9 cellular contexts compared by ENCODE assay signal in the genomic region with DNA sequence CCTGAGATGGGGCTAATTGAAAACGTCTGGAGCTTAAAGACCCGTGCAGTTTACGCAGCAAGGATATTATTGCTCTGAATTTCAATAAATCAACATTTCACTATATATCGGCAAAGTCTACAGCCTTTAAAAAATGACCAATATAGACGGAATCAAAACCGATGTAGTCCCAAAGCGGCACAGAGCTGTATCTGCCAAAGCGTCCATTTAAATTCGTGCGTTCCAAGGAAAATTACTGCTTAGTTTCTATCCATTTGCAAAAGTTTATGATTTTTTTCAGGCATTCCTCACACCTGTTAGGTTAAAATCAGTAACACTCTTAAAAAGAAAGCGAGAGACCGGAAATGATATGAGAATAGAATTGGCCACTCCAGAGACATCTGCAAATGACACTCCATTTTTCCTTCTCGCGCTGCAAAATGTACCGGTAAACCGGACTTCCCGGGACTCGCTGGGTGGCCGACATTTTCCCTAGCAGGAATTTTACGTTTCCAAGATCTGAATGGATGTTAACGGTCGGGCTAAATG. TPM values are rescaled to one million over a fixed set of nuclear protein-coding genes. Genes with fewer than 3 reads are reported as not detected.
A peak's percentile ranks its signal among the peaks of the same experiment; 100 is the strongest.
DNase-seq lines count a peak whose midpoint lies in the region; FAIRE-seq and TF ChIP-seq lines count a peak whose summit lies in the region.
"Had no signal": no experiment of that assay in that cellular context is flagged by ENCODE, and none has a peak within 500 bp of the region (broad histone marks: within the 10 kb centered on the region; RNA-seq: fewer than 3 reads in every experiment).

No MANE protein-coding gene starts in this region.

- H3K9me3 ChIP-seq in H9 (ENCODE audit: control insufficient read depth, low read depth, low read length) (no peaks in the 10 kb centered on the region), duodenal mucosa (ENCODE audit: control insufficient read depth in 1 of 2, low read length in 2 of 2) (no peaks in the 10 kb centered on the region), mucosa of rectum (ENCODE audit: control insufficient read depth in 2 of 2, low read length in 2 of 2) (no peaks in the 10 kb centered on the region)

- H3K4me3 ChIP-seq in GM06990 (replicated peaks; ENCODE audit: low read depth, low read length) (peak overlapping the region; percentile 100), duodenal mucosa (ENCODE audit: low read depth in 1 of 2, low read length in 2 of 2) (peak overlapping the region; percentile 100), mucosa of rectum (ENCODE audit: low read length in 2 of 2) (peak overlapping the region; percentile 98 to 99)

- H3K14ac ChIP-seq in H9 (ENCODE audit: insufficient read depth, low read length) = no peak overlapping the region

- no peak overlapping the region for H2BK120ac ChIP-seq in H9 (ENCODE audit: low read depth, low read length, poor library complexity, severe bottlenecking)

- H4K91ac ChIP-seq in H9 (ENCODE audit: insufficient read length, low read depth, low read length) = no peak overlapping the region

- H3K79me2 ChIP-seq in H9 (ENCODE audit: insufficient read depth, low read length) = peaks cover 20% of the 10 kb centered on the region; the same call in 1 of the 2 replicates

- peaks cover 19 to 29% of the 10 kb centered on the region in 2 experiments for H3K4me1 Mint-ChIP-seq in H9

- peaks cover 27% of the 10 kb centered on the region for H3K36me3 ChIP-seq in GM06990 (ENCODE audit: control insufficient read depth, insufficient read depth, low read length)
- H3K36me3 ChIP-seq in duodenal mucosa (ENCODE audit: control insufficient read depth in 1 of 2, insufficient read depth in 2 of 2, low read length in 2 of 2) = peaks cover 35% of the 10 kb centered on the region in 2 donors
- H3K36me3 ChIP-seq in mucosa of rectum (ENCODE audit: control insufficient read depth in 2 of 2, insufficient read depth in 2 of 2, low read length in 2 of 2) = peaks cover 35 to 36% of the 10 kb centered on the region in 2 donors

- peak overlapping the region; percentile 99 for H3K4me3 Mint-ChIP-seq in H9

- no peak overlapping the region for H2BK5ac ChIP-seq in H9 (ENCODE audit: insufficient read length, low read length)

- peaks cover 11% of the 10 kb centered on the region in 2 experiments for H3K9me3 Mint-ChIP-seq in H9

- TF ChIP-seq CTCF in GM06990 (IDR thresholded peaks at IDR 0.05; ENCODE audit: insufficient read depth, low read length, poor library complexity, severe bottlenecking) = no peak
- TF ChIP-seq CTCF in H9 (conservative IDR thresholded peaks at IDR 0.05) = no peak
- TF ChIP-seq CTCF in D721Med (IDR thresholded peaks at IDR 0.05; ENCODE audit: insufficient read depth, missing control alignments) = no peak

- H3K56ac ChIP-seq in H9 (ENCODE audit: insufficient read length, low read depth, low read length) = no peak overlapping the region

- H3K79me1 ChIP-seq in H9 (ENCODE audit: insufficient read depth, low read depth, low read length, poor library complexity, severe bottlenecking) = no peaks in the 10 kb centered on the region

- DNase-seq in GM06990 (ENCODE audit: extremely low read depth, insufficient read length) = no peak
- no peak for DNase-seq in H9
- peak; percentile 50 for DNase-seq in NCI-H524 treated with DMSO at 0.1 percent for 48 hours (lab: John Stamatoyannopoulos, UW)
- DNase-seq in stimulated activated CD4-positive, alpha-beta T cell treated with anti-CD3 and anti-CD28 coated beads, Interleukin-4, amount 100 ng/mL, for 1 hour = no peak
- DNase-seq in cerebellar nuclear complex (lab: John Stamatoyannopoulos, UW) = no peak
- no peak for DNase-seq in D721Med (ENCODE audit: insufficient read length, low spot score)

- no peak overlapping the region for H3T11ph ChIP-seq in H9 (ENCODE audit: low read length)

- H3K18ac ChIP-seq in H9 (ENCODE audit: insufficient read length, low read depth, low read length) = no peak overlapping the region

- H3K9ac ChIP-seq in H9 (ENCODE audit: extremely low read depth, insufficient read length, low read length) (peak overlapping the region; percentile 41), duodenal mucosa (ENCODE audit: low read depth in 1 of 2, low read length in 2 of 2) (peak overlapping the region; percentile 100), mucosa of rectum (ENCODE audit: low read depth in 1 of 2, low read length in 2 of 2) (peak overlapping the region; percentile 99 to 100)

- no peak overlapping the region for H2BK12ac ChIP-seq in H9 (ENCODE audit: insufficient read length, low read depth, low read length)

- no peak overlapping the region for H2AFZ ChIP-seq in H9 (ENCODE audit: low read length)

- no CpG with 5 or more reads among the region's 22 CpGs for WGBS in H9 (ENCODE audit: extremely low coverage, insufficient read length, low lambda C conversion rate)

- no peak overlapping the region for H3K23ac ChIP-seq in H9 (ENCODE audit: insufficient read length, low read depth, low read length)

- H4K20me1 ChIP-seq in H9 (ENCODE audit: control insufficient read depth, insufficient read depth, insufficient read length) = no peaks in the 10 kb centered on the region

- H3K27me3 Mint-ChIP-seq in H9 (ENCODE audit: low read depth) = peaks cover 10% of the 10 kb centered on the region

- no peak overlapping the region for H3K4ac ChIP-seq in H9 (ENCODE audit: low read depth, low read length)

- no peak for FAIRE-seq in D721Med (lab: Jason Lieb, UNC)

- peak overlapping the region; percentile 93 for H3K4me2 ChIP-seq in H9 (ENCODE audit: insufficient read depth, insufficient read length, low read length)

- peak overlapping the region; percentile 80 to 95 (median 87); a peak in 6 of 7 replicates for H3K27ac Mint-ChIP-seq in H9

- peaks cover 6% of the 10 kb centered on the region for H3K23me2 ChIP-seq in H9 (ENCODE audit: insufficient read length, low read depth, low read length, poor library complexity, severe bottlenecking)

- peaks cover 39 to 44% (median 42%) of the 10 kb centered on the region in 3 experiments for H3K36me3 Mint-ChIP-seq in H9 (ENCODE audit: insufficient read depth in 1 of 3, low read depth in 3 of 3)

- H4K5ac ChIP-seq in H9 (ENCODE audit: insufficient read length, low read depth, low read length) = no peak overlapping the region

- no peak overlapping the region for H2BK20ac ChIP-seq in H9 (ENCODE audit: low read depth, low read length, poor library complexity, severe bottlenecking)

- H2AK5ac ChIP-seq in H9 (ENCODE audit: insufficient read length, low read length) = no peak overlapping the region

- no peak overlapping the region for H4K8ac ChIP-seq in H9 (replicated peaks; ENCODE audit: insufficient read length, low read depth, low read length)

- H3K27me3 ChIP-seq in GM06990 (replicated peaks; ENCODE audit: control insufficient read depth, insufficient read depth, low read length) (no peaks in the 10 kb centered on the region), H9 (ENCODE audit: insufficient read depth, low read length) (no peaks in the 10 kb centered on the region), duodenal mucosa (ENCODE audit: control insufficient read depth in 1 of 2, insufficient read depth in 2 of 2, low read length in 2 of 2) (no peaks in the 10 kb centered on the region), mucosa of rectum (ENCODE audit: control insufficient read depth in 2 of 2, insufficient read depth in 2 of 2, low read length in 2 of 2) (no peaks in the 10 kb centered on the region)

- H3K4me1 ChIP-seq in H9 (ENCODE audit: insufficient read depth, low read length) (no peaks in the 10 kb centered on the region), duodenal mucosa (ENCODE audit: control insufficient read depth in 1 of 2, insufficient read depth in 2 of 2, low read length in 2 of 2) (peaks cover 31 to 32% of the 10 kb centered on the region in 2 donors), mucosa of rectum (ENCODE audit: control insufficient read depth in 2 of 2, insufficient read depth in 2 of 2, low read length in 2 of 2) (peaks cover 18 to 27% of the 10 kb centered on the region in 2 donors)

- H3K27ac ChIP-seq in H9 (ENCODE audit: insufficient read length, low read depth, low read length) (no peak overlapping the region), duodenal mucosa (ENCODE audit: low read depth, low read length) (peak overlapping the region; percentile 99), mucosa of rectum (ENCODE audit: low read depth in 2 of 2, low read length in 2 of 2) (peak overlapping the region; percentile 97 to 99)

- no peak overlapping the region for H2BK15ac ChIP-seq in H9 (ENCODE audit: low read depth, low read length)

RNA-seq across cellular contexts. Expression of gene EIF4A2, which starts 0.8 kb away (rescaled TPM):
- 398 and 417 TPM in 2 replicates for total RNA-seq in H9 (2021)

RNA-seq across cellular contexts. Expression of gene RFC4, which starts 23.7 kb away (rescaled TPM):
- total RNA-seq in H9 (2021) = 103 and 108 TPM in 2 replicates

RNA-seq across cellular contexts. Expression of gene ADIPOQ, which starts 59.9 kb away (rescaled TPM):
- not detected in 2 replicates for total RNA-seq in H9 (2021)
- total RNA-seq: SK-MEL-5 had no signal

Comparison
In these comparisons a context has a peak if more than half of its experiments do, and no peak if none do; other contexts are left out.
1. H3K9ac ChIP-seq: peak in every context shown above with its lines; median percentile 100 in duodenal mucosa; 100 in mucosa of rectum; 41 in H9.